In the genomic region with DNA sequence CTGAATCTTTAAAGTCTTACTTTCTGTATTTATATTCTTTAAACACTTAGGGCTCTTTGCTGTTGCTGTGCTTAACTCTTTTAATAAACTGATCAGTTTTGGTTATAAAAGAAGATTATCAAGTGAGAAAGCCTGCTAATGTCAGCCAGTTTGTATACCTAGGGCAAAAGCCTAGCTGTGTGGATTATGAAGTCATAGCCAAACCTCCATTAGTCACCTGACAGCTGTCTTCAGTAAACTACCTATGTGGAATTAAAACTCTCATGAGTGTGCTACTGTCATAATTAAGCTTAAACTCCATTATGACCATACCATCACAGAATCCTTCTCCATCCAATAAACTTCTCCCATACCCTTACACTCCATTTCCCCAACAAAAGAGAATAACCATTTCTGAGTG, we compare ENCODE assay signal across 20 cellular contexts.
"Had no signal": no experiment of that assay in that cellular context is flagged by ENCODE, and none has a peak within 500 bp of the region (broad histone marks: within the 10 kb centered on the region; RNA-seq: fewer than 3 reads in every experiment).

No MANE protein-coding gene starts in this region.

- ATAC-seq: HepG2 had no signal

- H3K9me3 ChIP-seq: SK-N-SH had no signal

- H3K4me2 ChIP-seq: SK-N-SH had no signal

- DNase-seq: IMR-90, Karpas-422, KG1, MM.1S, NCI-H1092 treated with DMSO at 0.1 percent for 48 hours, NCI-H1436, NCI-H187, NCI-H2029, NCI-H2081 treated with DMSO at 0.1 percent for 48 hours, NCI-H2171, NCI-H226, NCI-H446, NCI-H510A, NCI-H524 treated with DMSO at 0.1 percent for 48 hours, NCI-H69, NCI-H774, RPMI8226, SHP77, SK-N-SH had no signal

- H3K9ac ChIP-seq: SK-N-SH had no signal
